In the genomic region with DNA sequence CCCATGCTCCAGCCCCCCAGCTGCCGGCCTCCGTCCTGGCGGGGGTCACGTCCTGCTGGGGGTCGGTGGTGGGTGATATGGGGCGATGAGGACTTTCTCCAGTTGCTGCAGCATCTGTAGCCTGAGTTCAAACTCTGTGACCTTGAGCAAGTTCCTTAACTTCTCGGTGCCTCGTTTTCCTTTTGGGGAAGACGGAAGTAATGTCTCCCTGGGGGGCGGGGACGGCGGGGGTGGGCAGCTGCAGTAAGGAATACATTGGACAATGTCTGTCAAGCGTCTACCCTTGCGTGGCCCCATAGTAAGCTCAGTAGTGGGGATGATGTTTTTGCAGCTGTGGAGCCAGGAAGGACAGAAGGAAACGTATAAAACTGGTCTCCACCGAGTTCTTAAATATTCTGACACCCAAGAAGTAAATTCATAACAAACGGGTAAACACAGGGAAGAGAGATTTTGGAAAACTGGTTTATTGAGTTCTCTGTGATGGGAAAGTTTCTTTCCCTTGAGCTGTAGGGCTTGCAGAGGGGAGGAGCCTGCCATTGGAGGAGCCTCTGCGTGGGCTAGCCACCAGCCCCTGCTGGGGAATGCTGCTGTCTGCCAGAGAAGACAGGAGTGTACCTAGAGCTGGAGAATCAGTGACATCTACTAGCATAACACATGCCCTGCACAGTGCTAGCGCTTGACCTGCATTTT, we compare ENCODE assay signal across 9 cellular contexts. TPM values are rescaled to one million over a fixed set of nuclear protein-coding genes. Genes with fewer than 3 reads are reported as not detected.
A peak's percentile ranks its signal among the peaks of the same experiment; 100 is the strongest.
DNase-seq lines count a peak whose midpoint lies in the region; ATAC-seq, FAIRE-seq and TF ChIP-seq lines count a peak whose summit lies in the region.
"Had no signal": no experiment of that assay in that cellular context is flagged by ENCODE, and none has a peak within 500 bp of the region (broad histone marks: within the 10 kb centered on the region; RNA-seq: fewer than 3 reads in every experiment).

No MANE protein-coding gene starts in this region.

- H3K9me3 ChIP-seq in heart left ventricle (no peaks in the 10 kb centered on the region), small intestine (ENCODE audit: control insufficient read depth, low read depth) (no peaks in the 10 kb centered on the region)

- intact Hi-C loops in heart left ventricle (cut with DNase I): loop anchor here in 1 of 10 donors (5.0 kb wide), 1 partner anchor 37 kb away; no protein-coding TSS in a partner anchor

- no peak for FAIRE-seq in small intestine (lab: Jason Lieb, UNC)

- peak overlapping the region; percentile 91 to 100 (median 97) for H3K27ac ChIP-seq in heart left ventricle
- H3K27ac ChIP-seq in small intestine (ENCODE audit: low read depth in 1 of 2, low read length in 1 of 2): peak overlapping the region; percentile 95 to 97

- H3K36me3 ChIP-seq in heart left ventricle (peaks cover 0 to 3% (median 0%) of the 10 kb centered on the region in 9 donors), small intestine (ENCODE audit: control insufficient read depth in 2 of 2, insufficient read depth in 2 of 2, low read length in 2 of 2) (no peaks in the 10 kb centered on the region)

- H3K27me3 ChIP-seq in heart left ventricle (no peaks in the 10 kb centered on the region), small intestine (ENCODE audit: control insufficient read depth in 2 of 2, insufficient read depth in 2 of 2, low read length in 2 of 2) (no peaks in the 10 kb centered on the region)

- no peak for TF ChIP-seq CTCF in heart left ventricle (IDR thresholded peaks at IDR 0.05)

- WGBS in heart left ventricle, 4 donors: 25 to 41% (median 25%) methylated on average over 18 to 19 of the region's 19 CpGs
- WGBS in small intestine, 3 donors: 17 to 43% (median 36%) methylated on average over 19 of the region's 19 CpGs

- DNase-seq in NCI-H748 (lab: John Stamatoyannopoulos, UW; ENCODE audit: unreplicated experiment) (peak; percentile 32), NCI-H748 treated with DMSO at 0.1 percent for 48 hours (lab: John Stamatoyannopoulos, UW) (no peak), heart left ventricle (peak in 4 of 5 donors; percentile 49 to 68 (median 62)), small intestine (no peak), NCI-H1694 treated with DMSO at 0.1 percent for 48 hours (lab: John Stamatoyannopoulos, UW) (no peak), AG20443 (ENCODE audit: low spot score) (no peak)

- TF ChIP-seq POLR2A in heart left ventricle (IDR thresholded peaks at IDR 0.05): no peak

- peaks cover 19 to 47% (median 35%) of the 10 kb centered on the region in 12 donors for H3K4me1 ChIP-seq in heart left ventricle
- H3K4me1 ChIP-seq in small intestine (ENCODE audit: control insufficient read depth in 2 of 2, insufficient read depth in 1 of 2, low read depth in 1 of 2, low read length in 1 of 2): peaks cover 9 to 16% of the 10 kb centered on the region in 2 donors

- ATAC-seq in SK-N-SH treated with all-trans-retinoic acid at 6 μM for 48 hours (peak; percentile 44), heart left ventricle (peak in 1 of 4 donors; percentile 17), HG03025 (IDR thresholded peaks at IDR 0.05; ENCODE audit: low FRiP score, unreplicated experiment) (no peak)

- H3K4me3 ChIP-seq in heart left ventricle (peak overlapping the region; percentile 65 to 96 (median 88)), small intestine (ENCODE audit: low read depth in 1 of 2, low read length in 2 of 2) (peak overlapping the region; percentile 47 to 90)

TF ChIP-seq in SK-N-SH treated with all-trans-retinoic acid at 6 μM for 48 hours, 23 proteins besides CTCF, POLR2A, EP300 and RAD21:
- TF ChIP-seq ZFP3 (CRISPR knock-in tag; IDR thresholded peaks at IDR 0.05): no peak
- no peak for TF ChIP-seq ZC3H10 (CRISPR knock-in tag; IDR thresholded peaks at IDR 0.05)
- no peak for TF ChIP-seq TOX (CRISPR knock-in tag; IDR thresholded peaks at IDR 0.05; ENCODE audit: borderline replicate concordance)
- TF ChIP-seq ZNF565 (CRISPR knock-in tag; conservative IDR thresholded peaks at IDR 0.05; ENCODE audit: low read depth): no peak
- TF ChIP-seq ARNTL (CRISPR knock-in tag; IDR thresholded peaks at IDR 0.05; ENCODE audit: borderline replicate concordance, low read depth): no peak
- TF ChIP-seq TCF4 (CRISPR knock-in tag; IDR thresholded peaks at IDR 0.05; ENCODE audit: borderline replicate concordance): no peak
- no peak for TF ChIP-seq CSDC2 (CRISPR knock-in tag; IDR thresholded peaks at IDR 0.05)
- TF ChIP-seq, protein P1, sequence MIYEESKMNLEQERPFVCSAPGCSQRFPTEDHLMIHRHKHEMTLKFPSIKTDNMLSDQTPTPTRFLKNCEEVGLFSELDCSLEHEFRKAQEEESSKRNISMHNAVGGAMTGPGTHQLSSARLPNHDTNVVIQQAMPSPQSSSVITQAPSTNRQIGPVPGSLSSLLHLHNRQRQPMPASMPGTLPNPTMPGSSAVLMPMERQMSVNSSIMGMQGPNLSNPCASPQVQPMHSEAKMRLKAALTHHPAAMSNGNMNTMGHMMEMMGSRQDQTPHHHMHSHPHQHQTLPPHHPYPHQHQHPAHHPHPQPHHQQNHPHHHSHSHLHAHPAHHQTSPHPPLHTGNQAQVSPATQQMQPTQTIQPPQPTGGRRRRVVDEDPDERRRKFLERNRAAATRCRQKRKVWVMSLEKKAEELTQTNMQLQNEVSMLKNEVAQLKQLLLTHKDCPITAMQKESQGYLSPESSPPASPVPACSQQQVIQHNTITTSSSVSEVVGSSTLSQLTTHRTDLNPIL (CRISPR knock-in tag; IDR thresholded peaks at IDR 0.05; ENCODE audit: low read depth): no peak
- no peak for TF ChIP-seq OSR1 (CRISPR knock-in tag; IDR thresholded peaks at IDR 0.05)
- TF ChIP-seq RARB (CRISPR knock-in tag; IDR thresholded peaks at IDR 0.05): no peak
- no peak for TF ChIP-seq ZNF70 (CRISPR knock-in tag; IDR thresholded peaks at IDR 0.05)
- TF ChIP-seq, protein P2, sequence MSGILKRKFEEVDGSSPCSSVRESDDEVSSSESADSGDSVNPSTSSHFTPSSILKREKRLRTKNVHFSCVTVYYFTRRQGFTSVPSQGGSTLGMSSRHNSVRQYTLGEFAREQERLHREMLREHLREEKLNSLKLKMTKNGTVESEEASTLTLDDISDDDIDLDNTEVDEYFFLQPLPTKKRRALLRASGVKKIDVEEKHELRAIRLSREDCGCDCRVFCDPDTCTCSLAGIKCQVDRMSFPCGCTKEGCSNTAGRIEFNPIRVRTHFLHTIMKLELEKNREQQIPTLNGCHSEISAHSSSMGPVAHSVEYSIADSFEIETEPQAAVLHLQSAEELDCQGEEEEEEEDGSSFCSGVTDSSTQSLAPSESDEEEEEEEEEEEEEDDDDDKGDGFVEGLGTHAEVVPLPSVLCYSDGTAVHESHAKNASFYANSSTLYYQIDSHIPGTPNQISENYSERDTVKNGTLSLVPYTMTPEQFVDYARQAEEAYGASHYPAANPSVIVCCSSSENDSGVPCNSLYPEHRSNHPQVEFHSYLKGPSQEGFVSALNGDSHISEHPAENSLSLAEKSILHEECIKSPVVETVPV (CRISPR knock-in tag; IDR thresholded peaks at IDR 0.05): no peak
- no peak for TF ChIP-seq ESRRG (CRISPR knock-in tag; IDR thresholded peaks at IDR 0.05)
- no peak for TF ChIP-seq ZFP30 (CRISPR knock-in tag; IDR thresholded peaks at IDR 0.05)
- TF ChIP-seq SNAI2 (CRISPR knock-in tag; IDR thresholded peaks at IDR 0.05): no peak
- TF ChIP-seq, protein P3, sequence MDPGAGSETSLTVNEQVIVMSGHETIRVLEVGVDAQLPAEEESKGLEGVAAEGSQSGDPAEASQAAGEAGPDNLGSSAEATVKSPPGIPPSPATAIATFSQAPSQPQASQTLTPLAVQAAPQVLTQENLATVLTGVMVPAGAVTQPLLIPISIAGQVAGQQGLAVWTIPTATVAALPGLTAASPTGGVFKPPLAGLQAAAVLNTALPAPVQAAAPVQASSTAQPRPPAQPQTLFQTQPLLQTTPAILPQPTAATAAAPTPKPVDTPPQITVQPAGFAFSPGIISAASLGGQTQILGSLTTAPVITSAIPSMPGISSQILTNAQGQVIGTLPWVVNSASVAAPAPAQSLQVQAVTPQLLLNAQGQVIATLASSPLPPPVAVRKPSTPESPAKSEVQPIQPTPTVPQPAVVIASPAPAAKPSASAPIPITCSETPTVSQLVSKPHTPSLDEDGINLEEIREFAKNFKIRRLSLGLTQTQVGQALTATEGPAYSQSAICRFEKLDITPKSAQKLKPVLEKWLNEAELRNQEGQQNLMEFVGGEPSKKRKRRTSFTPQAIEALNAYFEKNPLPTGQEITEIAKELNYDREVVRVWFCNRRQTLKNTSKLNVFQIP (CRISPR knock-in tag; IDR thresholded peaks at IDR 0.05; ENCODE audit: borderline replicate concordance, low read depth): no peak
- TF ChIP-seq PPARA (CRISPR knock-in tag; IDR thresholded peaks at IDR 0.05; ENCODE audit: borderline replicate concordance): no peak
- TF ChIP-seq, protein P4, sequence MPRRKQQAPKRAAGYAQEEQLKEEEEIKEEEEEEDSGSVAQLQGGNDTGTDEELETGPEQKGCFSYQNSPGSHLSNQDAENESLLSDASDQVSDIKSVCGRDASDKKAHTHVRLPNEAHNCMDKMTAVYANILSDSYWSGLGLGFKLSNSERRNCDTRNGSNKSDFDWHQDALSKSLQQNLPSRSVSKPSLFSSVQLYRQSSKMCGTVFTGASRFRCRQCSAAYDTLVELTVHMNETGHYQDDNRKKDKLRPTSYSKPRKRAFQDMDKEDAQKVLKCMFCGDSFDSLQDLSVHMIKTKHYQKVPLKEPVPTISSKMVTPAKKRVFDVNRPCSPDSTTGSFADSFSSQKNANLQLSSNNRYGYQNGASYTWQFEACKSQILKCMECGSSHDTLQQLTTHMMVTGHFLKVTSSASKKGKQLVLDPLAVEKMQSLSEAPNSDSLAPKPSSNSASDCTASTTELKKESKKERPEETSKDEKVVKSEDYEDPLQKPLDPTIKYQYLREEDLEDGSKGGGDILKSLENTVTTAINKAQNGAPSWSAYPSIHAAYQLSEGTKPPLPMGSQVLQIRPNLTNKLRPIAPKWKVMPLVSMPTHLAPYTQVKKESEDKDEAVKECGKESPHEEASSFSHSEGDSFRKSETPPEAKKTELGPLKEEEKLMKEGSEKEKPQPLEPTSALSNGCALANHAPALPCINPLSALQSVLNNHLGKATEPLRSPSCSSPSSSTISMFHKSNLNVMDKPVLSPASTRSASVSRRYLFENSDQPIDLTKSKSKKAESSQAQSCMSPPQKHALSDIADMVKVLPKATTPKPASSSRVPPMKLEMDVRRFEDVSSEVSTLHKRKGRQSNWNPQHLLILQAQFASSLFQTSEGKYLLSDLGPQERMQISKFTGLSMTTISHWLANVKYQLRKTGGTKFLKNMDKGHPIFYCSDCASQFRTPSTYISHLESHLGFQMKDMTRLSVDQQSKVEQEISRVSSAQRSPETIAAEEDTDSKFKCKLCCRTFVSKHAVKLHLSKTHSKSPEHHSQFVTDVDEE (CRISPR knock-in tag; IDR thresholded peaks at IDR 0.05): no peak
- TF ChIP-seq ISL1 (CRISPR knock-in tag; IDR thresholded peaks at IDR 0.05): no peak

RNA-seq across cellular contexts. Expression of a gene that starts 1.0 kb away (rescaled TPM):
- total RNA-seq in heart left ventricle: 100 to 1,000 TPM in 5 of 9 donors, 10 to 100 TPM in 4; 57.5 to 177 (median 104) TPM
- polyA plus RNA-seq in heart left ventricle: 10 to 100 TPM; 43.5 to 78.9 TPM
- polyA plus RNA-seq in small intestine: 10 to 100 TPM; 27.9 to 65.8 (median 45.1) TPM

RNA-seq across cellular contexts. Expression of a gene that starts 23.0 kb away (rescaled TPM):
- total RNA-seq in heart left ventricle: under 1 TPM in 5 of 9 donors, not detected in 4; 0.22 to 0.96 (median 0.51) TPM
- polyA plus RNA-seq in heart left ventricle: under 1 TPM in 1 of 2 donors, not detected in 1; 0.19 TPM
- under 1 TPM in 1 of 3 donors, not detected in 2; 0.04 TPM for polyA plus RNA-seq in small intestine
- total RNA-seq: Daoy had no signal

Comparison
In these comparisons a context has a peak if more than half of its experiments do, and no peak if none do; other contexts are left out.
1. DNase-seq: peak in NCI-H748 (single experiment) and heart left ventricle (4 of 5); none in NCI-H748 treated with DMSO at 0.1 percent for 48 hours (single experiment), small intestine (single experiment), NCI-H1694 treated with DMSO at 0.1 percent for 48 hours (single experiment) and AG20443 (single experiment).